In genomic region chr5:78916044-78916443, GRCh38 we compare ENCODE assay signal across 28 cellular contexts.
"Had no signal": no experiment of that assay in that cellular context is flagged by ENCODE, and none has a peak within 500 bp of the region (broad histone marks: within the 10 kb centered on the region; RNA-seq: fewer than 3 reads in every experiment).

No MANE protein-coding gene starts in this region.

- H3K4me3 ChIP-seq: ascending aorta, Peyer's patch, SJCRH30 had no signal

- H3K9ac ChIP-seq: SK-N-SH had no signal

- H3K4me2 ChIP-seq: SK-N-SH had no signal

- H3K4me1 ChIP-seq: ascending aorta, Peyer's patch had no signal

- H3K9me3 ChIP-seq: ascending aorta, Peyer's patch, SJCRH30, SK-N-SH had no signal

- H3K36me3 Mint-ChIP-seq: activated naive CD4-positive, alpha-beta T cell treated with anti-CD3 and anti-CD28 coated beads, Interleukin-2, amount 50 U/mL, for 72 hours had no signal

- DNase-seq: activated CD4-positive, alpha-beta T cell treated with anti-CD3 and anti-CD28 coated beads for 4 hours; activated CD8-positive, alpha-beta memory T cell treated with anti-CD3 and anti-CD28 coated beads, Interleukin-2, amount 50 U/mL, for 48 hours; activated CD8-positive, alpha-beta T cell treated with anti-CD3 and anti-CD28 coated beads, Interleukin-2, amount 10 ng/mL, durations not matched to agents 7 days and 5 days; activated effector memory CD4-positive, alpha-beta T cell treated with Interleukin-2 at 50 U/mL for 16 hours; activated naive CD4-positive, alpha-beta T cell; activated naive CD8-positive, alpha-beta T cell treated with anti-CD3 and anti-CD28 coated beads, Interleukin-2, amount 50 U/mL, for 24 hours; activated T-cell treated with anti-CD3 and anti-CD28 coated beads, Interleukin-2, amount 50 U/mL, for 1 hour; amniotic stem cell; brain microvascular endothelial cell; Karpas-422; NCI-H1105 treated with DMSO at 0.1 percent for 48 hours; NCI-H1436 treated with DMSO at 0.1 percent for 48 hours; NCI-H1930; NCI-H345; NCI-H510A; NCI-H526 treated with DMSO at 0.1 percent for 48 hours; NCI-H82; NK-92 treated with Interleukin-12 subunit alpha and Interleukin-12 subunit beta, amount 100 ng/mL, for 24 hours; Peyer's patch; Right ventricle myocardium superior; SJCRH30; SK-N-SH; T-helper 1 cell; WERI-Rb-1 had no signal

- H3K9me3 Mint-ChIP-seq: activated naive CD4-positive, alpha-beta T cell treated with anti-CD3 and anti-CD28 coated beads, Interleukin-2, amount 50 U/mL, for 72 hours; activated naive CD8-positive, alpha-beta T cell treated with anti-CD3 and anti-CD28 coated beads, Interleukin-2, amount 50 U/mL, for 24 hours had no signal

- H3K4me1 Mint-ChIP-seq: activated naive CD8-positive, alpha-beta T cell treated with anti-CD3 and anti-CD28 coated beads, Interleukin-2, amount 50 U/mL, for 24 hours had no signal

- H3K4me3 Mint-ChIP-seq: activated CD8-positive, alpha-beta T cell treated with anti-CD3 and anti-CD28 coated beads, Interleukin-2, amount 10 ng/mL, durations not matched to agents 7 days and 5 days; activated naive CD8-positive, alpha-beta T cell treated with anti-CD3 and anti-CD28 coated beads, Interleukin-2, amount 50 U/mL, for 24 hours had no signal

- H3K27ac ChIP-seq: ascending aorta, brain microvascular endothelial cell, Peyer's patch, RWPE1, SJCRH30, WERI-Rb-1 had no signal

- H3K36me3 ChIP-seq: ascending aorta, brain microvascular endothelial cell, Peyer's patch, SJCRH30, WERI-Rb-1 had no signal

- H3K27ac Mint-ChIP-seq: activated CD8-positive, alpha-beta T cell treated with anti-CD3 and anti-CD28 coated beads, Interleukin-2, amount 10 ng/mL, durations not matched to agents 7 days and 5 days; activated naive CD4-positive, alpha-beta T cell treated with anti-CD3 and anti-CD28 coated beads, Interleukin-2, amount 50 U/mL, for 72 hours; activated naive CD8-positive, alpha-beta T cell treated with anti-CD3 and anti-CD28 coated beads, Interleukin-2, amount 50 U/mL, for 24 hours had no signal

- ATAC-seq: activated CD4-positive, CD25-positive, alpha-beta regulatory T cell treated with anti-CD3 and anti-CD28 coated beads, Interleukin-2, amount 50 U/mL, for 24 hours; activated CD8-positive, alpha-beta T cell treated with anti-CD3 and anti-CD28 coated beads, Interleukin-2, amount 10 ng/mL, durations not matched to agents 7 days and 5 days; activated naive CD4-positive, alpha-beta T cell treated with anti-CD3 and anti-CD28 coated beads, Interleukin-2, amount 50 U/mL, for 72 hours; activated naive CD8-positive, alpha-beta T cell treated with anti-CD3 and anti-CD28 coated beads, Interleukin-2, amount 50 U/mL, for 24 hours had no signal

- H3K27me3 Mint-ChIP-seq: activated naive CD8-positive, alpha-beta T cell treated with anti-CD3 and anti-CD28 coated beads, Interleukin-2, amount 50 U/mL, for 24 hours had no signal

- H3K27me3 ChIP-seq: ascending aorta, brain microvascular endothelial cell, Peyer's patch, SJCRH30 had no signal
